Comparison of ENCODE assay signal across 16 cellular contexts in genomic region chr3:58404396-58404795, GRCh38. TPM values are rescaled to one million over a fixed set of nuclear protein-coding genes. Genes with fewer than 3 reads are reported as not detected.
DNase-seq lines count a peak whose midpoint lies in the region; ATAC-seq, FAIRE-seq and TF ChIP-seq lines count a peak whose summit lies in the region.
"Had no signal": no experiment of that assay in that cellular context is flagged by ENCODE, and none has a peak within 500 bp of the region (broad histone marks: within the 10 kb centered on the region; RNA-seq: fewer than 3 reads in every experiment).

No MANE protein-coding gene starts in this region.

- no CpG with 5 or more reads among the region's 4 CpGs for WGBS in H9 (ENCODE audit: extremely low coverage, insufficient read length, low lambda C conversion rate)

- no peaks in the 10 kb centered on the region for H3K9me3 ChIP-seq in BE2C
- no peaks in the 10 kb centered on the region for H3K9me3 ChIP-seq in H9 (ENCODE audit: control insufficient read depth, low read depth, low read length)
- H3K9me3 ChIP-seq: esophagus muscularis mucosa, left ventricle myocardium inferior, ovary, thoracic aorta had no signal

- no peak overlapping the region for H3K9ac ChIP-seq in H9 (ENCODE audit: extremely low read depth, insufficient read length, low read length)

- no peak for FAIRE-seq in bronchial epithelial cell (lab: Jason Lieb, UNC)

- H3K27me3 Mint-ChIP-seq in memory B cell, result no peaks in the 10 kb centered on the region
- no peaks in the 10 kb centered on the region for H3K27me3 Mint-ChIP-seq in H9 (ENCODE audit: low read depth)
- H3K27me3 Mint-ChIP-seq: CD4-positive, alpha-beta memory T cell had no signal

- no peak overlapping the region for H3K23ac ChIP-seq in H9 (ENCODE audit: insufficient read length, low read depth, low read length)

- TF ChIP-seq CTCF in BE2C (IDR thresholded peaks at IDR 0.05; ENCODE audit: low read depth, low read length) (no peak), bronchial epithelial cell (IDR thresholded peaks at IDR 0.05; ENCODE audit: insufficient read depth, low read length, severe bottlenecking) (no peak), H9 (conservative IDR thresholded peaks at IDR 0.05) (no peak)

- H3K4me1 ChIP-seq in BE2C, result no peaks in the 10 kb centered on the region
- no peaks in the 10 kb centered on the region; the same call in 1 of the 2 replicates for H3K4me1 ChIP-seq in H9 (ENCODE audit: insufficient read depth, low read length)

- H3K36me3 ChIP-seq in BE2C, result no peaks in the 10 kb centered on the region
- peaks cover 5% of the 10 kb centered on the region for H3K36me3 ChIP-seq in bronchial epithelial cell (ENCODE audit: control insufficient read depth, insufficient read depth, low read length)
- H3K36me3 ChIP-seq: ovary had no signal

- peak; percentile 23 for DNase-seq in BE2C
- peak; percentile 87 for DNase-seq in M059J (ENCODE audit: low read depth)
- DNase-seq in bronchial epithelial cell (ENCODE audit: low read depth), result peak; percentile 81
- no peak for DNase-seq in memory B cell (ENCODE audit: low spot score in 2 of 2)
- DNase-seq in NCI-H1694 treated with DMSO at 0.1 percent for 48 hours (lab: John Stamatoyannopoulos, UW), result no peak
- no peak for DNase-seq in NCI-H446 (lab: John Stamatoyannopoulos, UW)
- no peak for DNase-seq in H9
- DNase-seq: amygdala; CD4-positive, alpha-beta memory T cell; left ventricle myocardium inferior; NCI-H69; ovary; stimulated activated CD4-positive, alpha-beta T cell treated with anti-CD3 and anti-CD28 coated beads, Interleukin-4, amount 100 ng/mL, for 4 hours had no signal

- H3K4me3 Mint-ChIP-seq in memory B cell (no peak overlapping the region), H9 (no peak overlapping the region)
- H3K4me3 Mint-ChIP-seq: CD4-positive, alpha-beta memory T cell had no signal

- no peak overlapping the region for H2BK15ac ChIP-seq in H9 (ENCODE audit: low read depth, low read length)

- H3K27ac Mint-ChIP-seq in memory B cell (peak overlapping the region; percentile 47), H9 (peak overlapping the region in 1 of 3 experiments; percentile 48; a peak in 1 of 7 replicates)

- H4K20me1 ChIP-seq in H9 (ENCODE audit: control insufficient read depth, insufficient read depth, insufficient read length), result no peaks in the 10 kb centered on the region

- H3K4ac ChIP-seq in H9 (ENCODE audit: low read depth, low read length), result no peak overlapping the region

- H2BK5ac ChIP-seq in H9 (ENCODE audit: insufficient read length, low read length), result no peak overlapping the region

- H3K79me1 ChIP-seq in H9 (ENCODE audit: insufficient read depth, low read depth, low read length, poor library complexity, severe bottlenecking), result no peaks in the 10 kb centered on the region

- H4K8ac ChIP-seq in H9 (replicated peaks; ENCODE audit: insufficient read length, low read depth, low read length), result no peak overlapping the region

- H3K36me3 Mint-ChIP-seq in memory B cell, result peaks cover 27% of the 10 kb centered on the region
- no peaks in the 10 kb centered on the region; a peak in 2 of 7 replicates for H3K36me3 Mint-ChIP-seq in H9 (ENCODE audit: insufficient read depth in 1 of 3, low read depth in 3 of 3)

- no peak overlapping the region for H3K4me2 ChIP-seq in H9 (ENCODE audit: insufficient read depth, insufficient read length, low read length)

- no peak overlapping the region for H3K27ac ChIP-seq in H9 (ENCODE audit: insufficient read length, low read depth, low read length)
- H3K27ac ChIP-seq: esophagus muscularis mucosa, left ventricle myocardium inferior, ovary, thoracic aorta had no signal

- no peak overlapping the region for H2BK12ac ChIP-seq in H9 (ENCODE audit: insufficient read length, low read depth, low read length)

- H2BK20ac ChIP-seq in H9 (ENCODE audit: low read depth, low read length, poor library complexity, severe bottlenecking), result no peak overlapping the region

- H3K9me3 Mint-ChIP-seq in memory B cell, result no peaks in the 10 kb centered on the region
- no peaks in the 10 kb centered on the region for H3K9me3 Mint-ChIP-seq in H9
- H3K9me3 Mint-ChIP-seq: CD4-positive, alpha-beta memory T cell had no signal

- peaks cover 28% of the 10 kb centered on the region for H3K4me1 Mint-ChIP-seq in memory B cell
- H3K4me1 Mint-ChIP-seq in H9, result peaks cover 21 to 27% of the 10 kb centered on the region in 2 experiments

- no peaks in the 10 kb centered on the region for H3K79me2 ChIP-seq in H9 (ENCODE audit: insufficient read depth, low read length)

- H3K4me3 ChIP-seq in BE2C (ENCODE audit: low read depth, low read length) (no peak overlapping the region), bronchial epithelial cell (ENCODE audit: low read depth, low read length) (no peak overlapping the region)
- H3K4me3 ChIP-seq: esophagus muscularis mucosa, left ventricle myocardium inferior, ovary, thoracic aorta had no signal

- no peak overlapping the region for H3T11ph ChIP-seq in H9 (ENCODE audit: low read length)

- no peak overlapping the region for H3K18ac ChIP-seq in H9 (ENCODE audit: insufficient read length, low read depth, low read length)

- no peak overlapping the region for H2BK120ac ChIP-seq in H9 (ENCODE audit: low read depth, low read length, poor library complexity, severe bottlenecking)

- H3K56ac ChIP-seq in H9 (ENCODE audit: insufficient read length, low read depth, low read length), result no peak overlapping the region

- H3K27me3 ChIP-seq in BE2C (no peaks in the 10 kb centered on the region), bronchial epithelial cell (ENCODE audit: control insufficient read depth, insufficient read depth, low read length) (no peaks in the 10 kb centered on the region), H9 (ENCODE audit: insufficient read depth, low read length) (no peaks in the 10 kb centered on the region)
- H3K27me3 ChIP-seq: esophagus muscularis mucosa, ovary had no signal

- no peak overlapping the region for H3K14ac ChIP-seq in H9 (ENCODE audit: insufficient read depth, low read length)

- ATAC-seq in memory B cell (ENCODE audit: low read depth) (no peak), HG02623 (IDR thresholded peaks at IDR 0.05; ENCODE audit: unreplicated experiment) (no peak)

- H4K5ac ChIP-seq in H9 (ENCODE audit: insufficient read length, low read depth, low read length), result no peak overlapping the region

- H3K23me2 ChIP-seq in H9 (ENCODE audit: insufficient read length, low read depth, low read length, poor library complexity, severe bottlenecking), result no peaks in the 10 kb centered on the region

- no peak overlapping the region for H2AFZ ChIP-seq in H9 (ENCODE audit: low read length)

- no peak overlapping the region for H2AK5ac ChIP-seq in H9 (ENCODE audit: insufficient read length, low read length)

- H4K91ac ChIP-seq in H9 (ENCODE audit: insufficient read length, low read depth, low read length), result no peak overlapping the region

RNA-seq across cellular contexts. Expression of gene PDHB, which starts 29.2 kb away (rescaled TPM):
- 58.6 TPM for polyA plus RNA-seq in BE2C (2012; ENCODE audit: insufficient read depth, insufficient read length, low read depth)
- total RNA-seq in M059J (2014; rRNA removed; shearing (Covaris generic)), result 172 and 254 TPM in 2 replicates
- total RNA-seq in bronchial epithelial cell (32.4 and 37.5 TPM in 2 replicates), H9 (2021) (131 and 132 TPM in 2 replicates)

Comparison
In these comparisons a context has a peak if more than half of its experiments do, and no peak if none do; other contexts are left out.
1. DNase-seq: peak in BE2C (single experiment), M059J (single experiment) and bronchial epithelial cell (single experiment); none in memory B cell (0 of 2), NCI-H1694 treated with DMSO at 0.1 percent for 48 hours (single experiment), NCI-H446 (0 of 2) and H9 (single experiment).